Comparison of ENCODE assay signal across 23 cellular contexts in the genomic region with DNA sequence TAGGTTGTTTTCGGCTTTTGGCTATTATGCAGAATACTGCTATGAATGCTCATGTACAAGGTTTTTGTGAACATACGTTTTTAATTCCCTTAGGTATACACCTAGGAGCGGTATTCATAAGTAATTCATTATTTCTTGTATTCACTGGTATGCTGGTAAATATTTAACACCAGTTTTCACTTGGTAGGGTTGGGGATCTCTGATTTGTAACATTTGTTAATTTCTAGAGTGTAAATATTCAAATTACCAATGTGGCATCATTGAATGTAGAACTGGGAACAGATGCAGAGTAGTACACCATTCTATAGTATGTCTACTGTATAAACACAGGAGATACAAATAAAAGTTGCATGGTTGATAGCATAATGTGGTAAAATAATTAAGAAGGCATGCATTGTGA. TPM values are rescaled to one million over a fixed set of nuclear protein-coding genes. Genes with fewer than 3 reads are reported as not detected.
DNase-seq lines count a peak whose midpoint lies in the region; ATAC-seq, FAIRE-seq and TF ChIP-seq lines count a peak whose summit lies in the region.
"Had no signal": no experiment of that assay in that cellular context is flagged by ENCODE, and none has a peak within 500 bp of the region (broad histone marks: within the 10 kb centered on the region; RNA-seq: fewer than 3 reads in every experiment).

No MANE protein-coding gene starts in this region.

- intact Hi-C loops in lower leg skin (cut with DNase I; ENCODE audit: low total_unique reads) (no loop called here), lower lobe of right lung (cut with DNase I) (no loop called here)

- WGBS in lower leg skin, 2 donors, result 94 to 98% methylated on average over 3 of the region's 3 CpGs

- no peaks in the 10 kb centered on the region for H3K27me3 ChIP-seq in lower lobe of right lung (ENCODE audit: low read depth)
- H3K27me3 ChIP-seq: BLaER1 had no signal

- H3K36me3 ChIP-seq in lower lobe of right lung, result no peaks in the 10 kb centered on the region
- H3K36me3 ChIP-seq: BLaER1 had no signal

- DNase-seq in GM18507 (ENCODE audit: extremely low spot score, insufficient read length, low read depth), result peak; percentile 28
- no peak for DNase-seq in DMS 273 treated with DMSO at 0.1 percent for 48 hours (lab: John Stamatoyannopoulos, UW)
- DNase-seq in lower leg skin (ENCODE audit: low spot score in 2 of 2), result no peak
- no peak for DNase-seq in NCI-H1694 (lab: John Stamatoyannopoulos, UW)
- DNase-seq in lower lobe of right lung, result no peak
- DNase-seq: ACHN; CD4-positive, alpha-beta T cell; COR-L47; DND-41; H7; Karpas-422; NCI-H187 treated with DMSO at 0.1 percent for 48 hours; NCI-H2171 treated with DMSO at 0.1 percent for 48 hours; NCI-H526; PC-3; Right ventricle myocardium superior; T-helper 9 cell had no signal

- no peak overlapping the region for H3K27ac ChIP-seq in lower lobe of right lung
- H3K27ac ChIP-seq: 22Rv1, BLaER1 had no signal

- FAIRE-seq in GM18507 (lab: Jason Lieb, UNC), result peak; percentile 62
- FAIRE-seq: GM12891 had no signal

- no peaks in the 10 kb centered on the region for H3K9me3 ChIP-seq in lower lobe of right lung
- H3K9me3 ChIP-seq: BLaER1 had no signal

- TF ChIP-seq CTCF in lower leg skin (IDR thresholded peaks at IDR 0.05) (no peak), lower lobe of right lung (IDR thresholded peaks at IDR 0.05) (no peak)

- H3K4me3 ChIP-seq in lower leg skin (ENCODE audit: low read depth, poor library complexity, severe bottlenecking) (no peak overlapping the region), lower lobe of right lung (no peak overlapping the region)
- H3K4me3 ChIP-seq: BLaER1 had no signal

- H3K4me1 ChIP-seq in lower lobe of right lung, result no peaks in the 10 kb centered on the region
- H3K4me1 ChIP-seq: BLaER1 had no signal

- no peak for TF ChIP-seq POLR2A in lower leg skin (IDR thresholded peaks at IDR 0.05)

- ATAC-seq in GM19043 (IDR thresholded peaks at IDR 0.05; ENCODE audit: low read depth, unreplicated experiment) (peak; percentile 53), GM21825 (IDR thresholded peaks at IDR 0.05; ENCODE audit: unreplicated experiment) (peak; percentile 65), HG03378 (IDR thresholded peaks at IDR 0.05; ENCODE audit: unreplicated experiment) (peak; percentile 56), lower lobe of right lung (no peak)
- ATAC-seq: PC-3 had no signal

RNA-seq across cellular contexts. Expression of gene GVQW3, which starts 16.3 kb away (rescaled TPM):
- total RNA-seq in lower leg skin (1 to 10 TPM in 1 of 4 donors, under 1 TPM in 3; 0.42 to 1.5 (median 0.98) TPM), lower lobe of right lung (3.3 TPM)

RNA-seq across cellular contexts. Expression of gene THAP12, which starts 16.5 kb away (rescaled TPM):
- 10 to 100 TPM; 15.6 to 25.4 (median 22.3) TPM for total RNA-seq in lower leg skin
- 34.3 TPM for total RNA-seq in lower lobe of right lung

RNA-seq across cellular contexts. Expression of gene EMSY, which starts 47.4 kb away (rescaled TPM):
- total RNA-seq in lower leg skin, result 10 to 100 TPM; 12.8 to 45.0 (median 14.7) TPM
- 21.1 TPM for total RNA-seq in lower lobe of right lung

Comparison
In these comparisons a context has a peak if more than half of its experiments do, and no peak if none do; other contexts are left out.
1. ATAC-seq: peak in GM19043 (single experiment), GM21825 (single experiment) and HG03378 (single experiment); none in lower lobe of right lung (0 of 2).